Comparison of ENCODE assay signal across 3 cellular contexts in genomic region chr2:37384261-37384660, GRCh38. TPM values are rescaled to one million over a fixed set of nuclear protein-coding genes. Genes with fewer than 3 reads are reported as not detected.
"Had no signal": no experiment of that assay in that cellular context is flagged by ENCODE, and none has a peak within 500 bp of the region (broad histone marks: within the 10 kb centered on the region; RNA-seq: fewer than 3 reads in every experiment).

No MANE protein-coding gene starts in this region.

RNA-seq across cellular contexts. Expression of gene QPCT, which starts 39.8 kb away (rescaled TPM):
- total RNA-seq: activated CD4-positive, alpha-beta memory T cell treated with anti-CD3 and anti-CD28 coated beads, Interleukin-2, amount 10 ng/mL, durations not matched to agents 7 days and 5 days; K562; MCF 10A had no signal
